Comparison of ENCODE assay signal across 27 cellular contexts in genomic region chr20:16003310-16003709, GRCh38.
"Had no signal": no experiment of that assay in that cellular context is flagged by ENCODE, and none has a peak within 500 bp of the region (broad histone marks: within the 10 kb centered on the region; RNA-seq: fewer than 3 reads in every experiment).

No MANE protein-coding gene starts in this region.

- H3K4me1 ChIP-seq: parathyroid adenoma, right atrium auricular region, thyroid gland, transverse colon, upper lobe of left lung, vagina had no signal

- H3K27me3 Mint-ChIP-seq: naive B cell; stimulated activated naive B cell treated with anti-CD40 and anti-IgM and Interleukin-4, amounts not matched to agents 10 μg/mL and 1 μg/mL and 100 μg/mL, for 72 hours had no signal

- H3K4me2 ChIP-seq: neural progenitor cell had no signal

- H3K4me3 Mint-ChIP-seq: immature natural killer cell; mesothelial cell of epicardium; natural killer cell; nephron progenitor cell; neural progenitor cell; stimulated activated naive B cell treated with anti-CD40 and anti-IgM and Interleukin-4, amounts not matched to agents 10 μg/mL and 1 μg/mL and 100 μg/mL, for 72 hours had no signal

- ATAC-seq: natural killer cell; sciatic nerve; stimulated activated naive B cell treated with anti-CD40 and anti-IgM and Interleukin-4, amounts not matched to agents 10 μg/mL and 1 μg/mL and 100 μg/mL, for 72 hours; stimulated activated naive CD8-positive, alpha-beta T cell treated with anti-CD3 and anti-CD28 coated beads, Interleukin-15, Interleukin-2, amounts not matched to agents 100 U/mL and 50 U/mL, for 24 hours had no signal

- H3K9ac ChIP-seq: neural progenitor cell, parathyroid adenoma had no signal

- H3K36me3 Mint-ChIP-seq: neural progenitor cell had no signal

- H3K9me3 ChIP-seq: neutrophil, testis, thyroid gland, transverse colon, upper lobe of left lung had no signal

- H3K27ac ChIP-seq: neural progenitor cell, neutrophil, parathyroid adenoma, right atrium auricular region, skin epidermis, testis, thyroid gland, transverse colon, upper lobe of left lung, vagina had no signal

- H3K27me3 ChIP-seq: neutrophil, right atrium auricular region, stomach, testis, thyroid gland, transverse colon, upper lobe of left lung, vagina had no signal

- H2AFZ ChIP-seq: neural progenitor cell, parathyroid adenoma had no signal

- H3K4me1 Mint-ChIP-seq: immature natural killer cell, natural killer cell, nephron progenitor cell had no signal

- H3K27ac Mint-ChIP-seq: immature natural killer cell; mesothelial cell of epicardium; natural killer cell; nephron progenitor cell; neural progenitor cell; stimulated activated naive B cell treated with anti-CD40 and anti-IgM and Interleukin-4, amounts not matched to agents 10 μg/mL and 1 μg/mL and 100 μg/mL, for 72 hours had no signal

- H3K79me2 ChIP-seq: parathyroid adenoma had no signal

- DNase-seq: immature natural killer cell; left ventricle myocardium inferior; mesendoderm; naive B cell; natural killer cell; nephron progenitor cell; occipital lobe; stimulated activated CD4-positive, alpha-beta T cell treated with anti-CD3 and anti-CD28 coated beads, Interleukin-12 subunit alpha, Interleukin-12 subunit beta, amount 100 ng/mL, for 4 hours; stimulated activated CD4-positive, alpha-beta T cell treated with anti-CD3 and anti-CD28 coated beads, Interleukin-15, amount 100 ng/mL, for 24 hours; stimulated activated CD4-positive, alpha-beta T cell treated with anti-CD3 and anti-CD28 coated beads, Interleukin-2, amount 100 ng/mL, for 24 hours; stimulated activated CD4-positive, alpha-beta T cell treated with anti-CD3 and anti-CD28 coated beads, Interleukin-4, amount 100 ng/mL, for 1 hour; stimulated activated naive B cell treated with anti-CD40 and anti-IgM and Interleukin-4, amounts not matched to agents 10 μg/mL and 1 μg/mL and 100 μg/mL, for 72 hours; stimulated activated naive CD8-positive, alpha-beta T cell treated with anti-CD3 and anti-CD28 coated beads, Interleukin-15, Interleukin-2, amounts not matched to agents 100 U/mL and 50 U/mL, for 24 hours; stomach; testis; thyroid gland; transverse colon; upper lobe of left lung had no signal

- H3K4me3 ChIP-seq: left ventricle myocardium inferior, lung, neural progenitor cell, right atrium auricular region, skin epidermis, stomach, testis, thyroid gland, transverse colon, upper lobe of left lung, vagina had no signal

- H3K9me3 Mint-ChIP-seq: natural killer cell had no signal
